15 cellular contexts compared by ENCODE assay signal in the genomic region with DNA sequence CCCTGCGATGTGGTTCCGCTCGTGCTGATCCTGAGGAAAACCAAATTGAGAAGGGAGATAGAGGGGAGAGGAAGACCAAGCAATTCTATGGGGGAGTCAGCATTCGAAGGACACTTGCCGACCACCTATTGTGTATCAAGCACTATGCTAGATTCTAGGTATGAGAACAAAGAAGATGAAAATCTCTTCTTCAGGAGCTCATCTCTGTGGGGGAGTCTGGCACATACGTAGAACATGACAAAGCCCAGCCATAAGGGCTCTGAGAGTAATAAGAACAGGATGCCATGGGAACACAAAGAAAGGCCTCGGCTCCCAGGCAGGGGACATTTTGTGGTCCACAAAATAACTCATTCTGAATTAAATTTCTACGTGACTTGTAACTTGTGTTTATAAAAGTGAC.
A peak's percentile ranks its signal among the peaks of the same experiment; 100 is the strongest.
DNase-seq lines count a peak whose midpoint lies in the region; TF ChIP-seq lines count a peak whose summit lies in the region.
"Had no signal": no experiment of that assay in that cellular context is flagged by ENCODE, and none has a peak within 500 bp of the region (broad histone marks: within the 10 kb centered on the region; RNA-seq: fewer than 3 reads in every experiment).

No MANE protein-coding gene starts in this region.

- no peak overlapping the region for H3K4me3 ChIP-seq in endodermal cell (ENCODE audit: low read length)
- H3K4me3 ChIP-seq in skeletal muscle tissue (ENCODE audit: low read length in 3 of 3) = no peak overlapping the region
- H3K4me3 ChIP-seq: A549, GM23338 had no signal

- H3K4me3 Mint-ChIP-seq in endodermal cell (no peak overlapping the region), endothelial cell (ENCODE audit: unreplicated experiment) (peak overlapping the region; percentile 21), nephron (no peak overlapping the region)
- H3K4me3 Mint-ChIP-seq: CD4-positive, alpha-beta memory T cell; GM23338 had no signal

- H3K4me1 ChIP-seq in endodermal cell (ENCODE audit: control insufficient read depth, insufficient read depth, low read length) = peaks cover 33% of the 10 kb centered on the region
- peaks cover 30 to 31% (median 30%) of the 10 kb centered on the region in 3 donors for H3K4me1 ChIP-seq in skeletal muscle tissue (ENCODE audit: control insufficient read depth in 3 of 3, insufficient read depth in 3 of 3, low read length in 3 of 3)
- H3K4me1 ChIP-seq: A549, BE2C had no signal

- H3K9me3 ChIP-seq in endodermal cell (ENCODE audit: control insufficient read depth, low read length) (no peaks in the 10 kb centered on the region), skeletal muscle tissue (ENCODE audit: control insufficient read depth in 3 of 3, low read length in 3 of 3) (no peaks in the 10 kb centered on the region)
- H3K9me3 ChIP-seq: A549, BE2C had no signal

- H3K27me3 ChIP-seq in endodermal cell (ENCODE audit: control insufficient read depth, insufficient read depth, low read length, poor library complexity, severe bottlenecking) (no peaks in the 10 kb centered on the region), skeletal muscle tissue (ENCODE audit: control insufficient read depth in 3 of 3, insufficient read depth in 3 of 3, low read length in 3 of 3) (no peaks in the 10 kb centered on the region)
- H3K27me3 ChIP-seq: BE2C had no signal

- H3K36me3 ChIP-seq in endodermal cell (ENCODE audit: control insufficient read depth, insufficient read depth, low read length) (peaks cover 90% of the 10 kb centered on the region), skeletal muscle tissue (ENCODE audit: control insufficient read depth in 3 of 3, insufficient read depth in 3 of 3, low read length in 3 of 3) (peaks cover 0 to 24% (median 0%) of the 10 kb centered on the region in 3 donors)
- H3K36me3 ChIP-seq: BE2C had no signal

- TF ChIP-seq CTCF in endodermal cell (conservative IDR thresholded peaks at IDR 0.05) (no peak), endothelial cell (IDR thresholded peaks at IDR 0.05; ENCODE audit: unreplicated experiment) (no peak), nephron (IDR thresholded peaks at IDR 0.05; ENCODE audit: unreplicated experiment in 3 of 3) (no peak)

- H3K27ac ChIP-seq in endodermal cell (ENCODE audit: low read depth, low read length) (no peak overlapping the region), skeletal muscle tissue (ENCODE audit: low read depth, low read length) (peak overlapping the region; percentile 87)
- H3K27ac ChIP-seq: A549, C4-2B had no signal

- H3K27me3 Mint-ChIP-seq in endodermal cell (ENCODE audit: insufficient read depth) (peaks cover 1% of the 10 kb centered on the region), endothelial cell (ENCODE audit: unreplicated experiment) (peaks cover 2% of the 10 kb centered on the region), nephron (ENCODE audit: low read depth) (no peaks in the 10 kb centered on the region)

- WGBS in endodermal cell (ENCODE audit: insufficient coverage in 1 of 2, insufficient read length in 1 of 2), 2 experiments = 87 to 98% methylated on average over 6 to 8 of the region's 8 CpGs

- DNase-seq in endodermal cell (peak; percentile 59), endothelial cell (ENCODE audit: low spot score) (no peak), NCI-H526 (lab: John Stamatoyannopoulos, UW) (no peak), SHP77 (lab: John Stamatoyannopoulos, UW) (no peak)
- DNase-seq: BE2C; CD4-positive, alpha-beta memory T cell; DMS153; DMS79 treated with DMSO at 0.1 percent for 48 hours; EL; H7 had no signal

- H3K9me3 Mint-ChIP-seq in endodermal cell = no peaks in the 10 kb centered on the region
- no peaks in the 10 kb centered on the region for H3K9me3 Mint-ChIP-seq in endothelial cell (ENCODE audit: unreplicated experiment)
- H3K9me3 Mint-ChIP-seq in nephron = no peaks in the 10 kb centered on the region
- H3K9me3 Mint-ChIP-seq: CD4-positive, alpha-beta memory T cell; GM23338 had no signal

- peaks cover 27% of the 10 kb centered on the region for H3K36me3 Mint-ChIP-seq in endodermal cell (ENCODE audit: low read depth)
- peaks cover 17% of the 10 kb centered on the region for H3K36me3 Mint-ChIP-seq in endothelial cell (ENCODE audit: low read depth, unreplicated experiment)
- peaks cover 52% of the 10 kb centered on the region for H3K36me3 Mint-ChIP-seq in nephron (ENCODE audit: low read depth)
- H3K36me3 Mint-ChIP-seq: CD4-positive, alpha-beta memory T cell had no signal

- H3K4me1 Mint-ChIP-seq in endodermal cell (peaks cover 30% of the 10 kb centered on the region), endothelial cell (ENCODE audit: unreplicated experiment) (no peaks in the 10 kb centered on the region), nephron (peaks cover 32% of the 10 kb centered on the region)
- H3K4me1 Mint-ChIP-seq: CD4-positive, alpha-beta memory T cell had no signal

- H3K27ac Mint-ChIP-seq in endodermal cell = peak overlapping the region; percentile 37
- no peak overlapping the region for H3K27ac Mint-ChIP-seq in endothelial cell (ENCODE audit: unreplicated experiment)
- peak overlapping the region in 2 of 3 experiments; percentile 28 to 92 for H3K27ac Mint-ChIP-seq in nephron
- H3K27ac Mint-ChIP-seq: CD4-positive, alpha-beta memory T cell; GM23338 had no signal

- H3K9ac ChIP-seq in endodermal cell (ENCODE audit: extremely low read depth, low read length, poor library complexity, severe bottlenecking) (no peak overlapping the region), skeletal muscle tissue (ENCODE audit: low read depth in 1 of 3, low read length in 3 of 3) (no peak overlapping the region)
